8 cellular contexts compared by ENCODE assay signal in genomic region chr22:36435516-36436415, GRCh38. TPM values are rescaled to one million over a fixed set of nuclear protein-coding genes. Genes with fewer than 3 reads are reported as not detected.
A peak's percentile ranks its signal among the peaks of the same experiment; 100 is the strongest.
DNase-seq lines count a peak whose midpoint lies in the region; ATAC-seq, FAIRE-seq and TF ChIP-seq lines count a peak whose summit lies in the region.

No MANE protein-coding gene starts in this region.

- H3K9ac ChIP-seq in MM.1S (ENCODE audit: low read length), result peak overlapping the region; percentile 6; the same call in 1 of the 2 replicates

- no peaks in the 10 kb centered on the region for H3K9me2 ChIP-seq in MM.1S (replicated peaks; ENCODE audit: insufficient read depth, low read length)

- H3K9me3 ChIP-seq in MM.1S (replicated peaks; ENCODE audit: insufficient read depth, low read length), result no peaks in the 10 kb centered on the region

- H3K27me3 ChIP-seq in MM.1S (replicated peaks; ENCODE audit: insufficient read depth, low read length), result no peaks in the 10 kb centered on the region
- H3K27me3 ChIP-seq in brain microvascular endothelial cell (replicated peaks), result no peaks in the 10 kb centered on the region

- no peaks in the 10 kb centered on the region for H3K79me2 ChIP-seq in MM.1S (ENCODE audit: low read length)

- H3K4me3 ChIP-seq in MM.1S (ENCODE audit: low read length) (peak overlapping the region; percentile 2; the same call in 1 of the 2 replicates), brain microvascular endothelial cell (ENCODE audit: low read depth, low read length) (no peak overlapping the region)

- H3F3A ChIP-seq in MM.1S (ENCODE audit: insufficient read depth, low read length), result peaks cover 21% of the 10 kb centered on the region

- TF ChIP-seq CTCF in MM.1S (IDR thresholded peaks at IDR 0.05; ENCODE audit: low read length), result 0 out of 2 replicates have a peak, but pooled peaks have one; percentile 5
- TF ChIP-seq CTCF in brain microvascular endothelial cell (IDR thresholded peaks at IDR 0.05; ENCODE audit: low read depth, low read length, missing control alignments), result no peak

- peak overlapping the region; percentile 28 for H3K4me2 ChIP-seq in MM.1S (ENCODE audit: low read depth, low read length)

- ATAC-seq in esophagus mucosa, result peak; percentile 82

- H3K27ac ChIP-seq in MM.1S (ENCODE audit: low read length) (peak overlapping the region; percentile 54; the same call in 1 of the 2 replicates), brain microvascular endothelial cell (no peak overlapping the region)

- H3K36me3 ChIP-seq in MM.1S (replicated peaks; ENCODE audit: insufficient read depth, low read length) (no peaks in the 10 kb centered on the region), brain microvascular endothelial cell (replicated peaks) (no peaks in the 10 kb centered on the region)

- peaks cover 14% of the 10 kb centered on the region for H3K4me1 ChIP-seq in MM.1S (ENCODE audit: low read length)

- DNase-seq in GF-D8 (lab: John Stamatoyannopoulos, UW) (peak; percentile 74), MM.1S (peak; percentile 81), NCI-H2227 (lab: John Stamatoyannopoulos, UW; ENCODE audit: unreplicated experiment) (no peak), brain microvascular endothelial cell (no peak), HTR-8/SVneo (ENCODE audit: insufficient read length, low spot score) (no peak)
- peak; percentile 20 to 59 for DNase-seq in activated CD4-positive, alpha-beta T cell treated with anti-CD3 and anti-CD28 coated beads, Interleukin-2, amount 50 U/mL, for 24 hours (ENCODE audit: low read depth in 1 of 2, low spot score in 1 of 2)
- peak; percentile 37 for DNase-seq in stimulated activated CD8-positive, alpha-beta memory T cell treated with anti-CD3 and anti-CD28 coated beads, Interleukin-15, amount 100 ng/mL, for 1 hour (ENCODE audit: low read depth)

- FAIRE-seq in HTR-8/SVneo (lab: Jason Lieb, UNC), result no peak

- in situ Hi-C loops in brain microvascular endothelial cell (cut with HindIII; ENCODE audit: low pct_ligation_motif_present, low sequenced_read_pairs), result no loop called here

- no peaks in the 10 kb centered on the region for H4K20me1 ChIP-seq in MM.1S (ENCODE audit: insufficient read depth, low read length)

- H2AFZ ChIP-seq in MM.1S (ENCODE audit: low read length), result peak overlapping the region; percentile 26

RNA-seq across cellular contexts. Expression of gene TXN2, which starts 45.7 kb away (rescaled TPM):
- 103 TPM for total RNA-seq in esophagus mucosa

RNA-seq across cellular contexts. Expression of gene MYH9, which starts 48.0 kb away (rescaled TPM):
- 487 TPM for total RNA-seq in esophagus mucosa

Comparison
In these comparisons a context has a peak if more than half of its experiments do, and no peak if none do; other contexts are left out.
1. DNase-seq: peak in GF-D8 (single experiment), MM.1S (single experiment), activated CD4-positive, alpha-beta T cell treated with anti-CD3 and anti-CD28 coated beads, Interleukin-2, amount 50 U/mL, for 24 hours (2 of 2) and stimulated activated CD8-positive, alpha-beta memory T cell treated with anti-CD3 and anti-CD28 coated beads, Interleukin-15, amount 100 ng/mL, for 1 hour (single experiment); none in NCI-H2227 (single experiment), brain microvascular endothelial cell (single experiment) and HTR-8/SVneo (single experiment).